In genomic region chr20:35091808-35092523, GRCh38 we compare ENCODE assay signal across 8 cellular contexts.
DNase-seq lines count a peak whose midpoint lies in the region; ATAC-seq and TF ChIP-seq lines count a peak whose summit lies in the region.

No MANE protein-coding gene starts in this region.

- POLR2A ChIA-PET in RWPE1 (lab: Yijun Ruan, JAX; ENCODE audit: low non-redundant PET): interaction anchor here (0.5 kb wide), 2 partner anchors 15 to 56 kb away, joined by 3 read pairs; no protein-coding TSS in a partner anchor

- H3K27ac ChIP-seq in RWPE1: peak overlapping the region; percentile 80
- H3K27ac ChIP-seq in effector memory CD4-positive, alpha-beta T cell (ENCODE audit: insufficient read depth, low read length, poor library complexity, severe bottlenecking): peak overlapping the region; percentile 82

- TF ChIP-seq CTCF in RWPE1 (conservative IDR thresholded peaks at IDR 0.05; ENCODE audit: low read depth): no peak

- peak overlapping the region; percentile 76 for H3K9ac ChIP-seq in mucosa of stomach (ENCODE audit: low read length)

- H3K4me1 ChIP-seq in effector memory CD4-positive, alpha-beta T cell (ENCODE audit: control insufficient read depth, insufficient read depth, low read length, poor library complexity, severe bottlenecking): peaks cover 18% of the 10 kb centered on the region
- peaks cover 19% of the 10 kb centered on the region for H3K4me1 ChIP-seq in mucosa of stomach (ENCODE audit: control insufficient read depth, insufficient read depth, low read length)

- H3K36me3 ChIP-seq in effector memory CD4-positive, alpha-beta T cell (ENCODE audit: control insufficient read depth, insufficient read depth, low read length): no peaks in the 10 kb centered on the region
- H3K36me3 ChIP-seq in mucosa of stomach (ENCODE audit: control insufficient read depth, insufficient read depth, low read length): no peaks in the 10 kb centered on the region

- peak overlapping the region; percentile 87 for H3K4me3 ChIP-seq in effector memory CD4-positive, alpha-beta T cell (ENCODE audit: insufficient read depth, low read depth, low read length, poor library complexity, severe bottlenecking)
- peak overlapping the region; percentile 60 for H3K4me3 ChIP-seq in mucosa of stomach (ENCODE audit: low read length)

- ATAC-seq in HG02884 (IDR thresholded peaks at IDR 0.05; ENCODE audit: unreplicated experiment) (peak; percentile 12), GM18861 (IDR thresholded peaks at IDR 0.05; ENCODE audit: unreplicated experiment) (no peak)

- peak; percentile 11 for DNase-seq in activated T-cell treated with anti-CD3 and anti-CD28 coated beads for 1 hour (ENCODE audit: low read depth)
- no peak for DNase-seq in activated T-cell treated with anti-CD3 and anti-CD28 coated beads for 4 hours
- peak; percentile 31 for DNase-seq in RWPE1 (ENCODE audit: low spot score)
- DNase-seq in effector memory CD4-positive, alpha-beta T cell: no peak
- DNase-seq in GF-D8 (lab: John Stamatoyannopoulos, UW): no peak

- H3K27me3 ChIP-seq in effector memory CD4-positive, alpha-beta T cell (replicated peaks; ENCODE audit: control insufficient read depth, insufficient read depth, low read length, poor library complexity, severe bottlenecking): no peaks in the 10 kb centered on the region
- H3K27me3 ChIP-seq in mucosa of stomach (ENCODE audit: control insufficient read depth, insufficient read depth, low read length): no peaks in the 10 kb centered on the region

- CTCF ChIA-PET in RWPE1 (lab: Yijun Ruan, JAX): interaction anchor here (0.6 to 1.2 kb wide), 5 partner anchors 8 to 1976 kb away, joined by 3 to 5 read pairs (median 3); no protein-coding TSS in a partner anchor

- H3K9me3 ChIP-seq in effector memory CD4-positive, alpha-beta T cell (ENCODE audit: control insufficient read depth, low read length): no peaks in the 10 kb centered on the region
- no peaks in the 10 kb centered on the region for H3K9me3 ChIP-seq in mucosa of stomach (ENCODE audit: control insufficient read depth, low read length)

Comparison
In these comparisons a context has a peak if more than half of its experiments do, and no peak if none do; other contexts are left out.
1. DNase-seq: peak in activated T-cell treated with anti-CD3 and anti-CD28 coated beads for 1 hour (single experiment) and RWPE1 (single experiment); none in activated T-cell treated with anti-CD3 and anti-CD28 coated beads for 4 hours (single experiment), effector memory CD4-positive, alpha-beta T cell (0 of 3) and GF-D8 (single experiment).